8 cellular contexts compared by ENCODE assay signal in the genomic region with DNA sequence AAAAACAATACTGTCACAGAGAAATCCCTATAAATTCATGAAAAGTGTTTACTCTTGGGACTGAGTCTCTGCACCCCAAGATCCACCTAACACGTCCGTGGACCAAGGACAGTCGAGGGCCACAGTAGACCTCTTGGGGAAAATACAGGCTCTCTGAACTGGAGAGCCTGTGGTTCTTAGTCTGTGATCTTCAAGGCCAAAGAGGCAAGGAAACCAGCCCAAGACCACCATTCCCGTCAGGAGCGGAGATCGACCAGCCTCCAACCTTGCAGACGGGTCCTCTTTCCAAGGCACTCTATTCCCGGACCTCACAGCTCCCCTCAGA. TPM values are rescaled to one million over a fixed set of nuclear protein-coding genes. Genes with fewer than 3 reads are reported as not detected.
DNase-seq lines count a peak whose midpoint lies in the region; ATAC-seq and TF ChIP-seq lines count a peak whose summit lies in the region.

No MANE protein-coding gene starts in this region.

- H3K27ac ChIP-seq in SJCRH30 (no peak overlapping the region; the same call in 1 of the 2 replicates), sigmoid colon (peak overlapping the region; percentile 80 to 90 (median 89))

- H3K4me1 ChIP-seq in SJCRH30 (peaks cover 8% of the 10 kb centered on the region), sigmoid colon (peaks cover 0 to 27% (median 20%) of the 10 kb centered on the region in 4 donors)

- TF ChIP-seq POLR2A in sigmoid colon (IDR thresholded peaks at IDR 0.05), result no peak

- TF ChIP-seq CTCF in GM13976 (IDR thresholded peaks at IDR 0.05; ENCODE audit: borderline replicate concordance, control extremely low read depth, extremely low read depth, insufficient read depth, missing control alignments) (no peak), fibroblast of pulmonary artery (IDR thresholded peaks at IDR 0.05; ENCODE audit: low read length, missing control alignments) (no peak), sigmoid colon (IDR thresholded peaks at IDR 0.05) (no peak)

- H3K27me3 ChIP-seq in SJCRH30 (no peaks in the 10 kb centered on the region), sigmoid colon (no peaks in the 10 kb centered on the region)

- no peaks in the 10 kb centered on the region for H3K9me3 ChIP-seq in SJCRH30 (replicated peaks)
- H3K9me3 ChIP-seq in sigmoid colon, result no peaks in the 10 kb centered on the region

- WGBS in sigmoid colon, 2 donors, result 10 to 23% methylated on average over 8 of the region's 8 CpGs

- intact Hi-C loops in sigmoid colon (cut with DNase I), result loop anchor here (10.0 kb wide), 1 partner anchor 1161 kb away; a partner anchor contains a TSS

- TF ChIP-seq EP300 in sigmoid colon (IDR thresholded peaks at IDR 0.05), result no peak

- in situ Hi-C loops in GM13976 (cut with MboI; ENCODE audit: low sequenced_read_pairs, unreplicated experiment), result loop anchor here (10.0 kb wide), 1 partner anchor 231 kb away; no protein-coding TSS in a partner anchor

- DNase-seq in GM13976 (ENCODE audit: low spot score) (peak; percentile 22), SJCRH30 (no peak), fibroblast of pulmonary artery (ENCODE audit: low read depth) (no peak), sigmoid colon (no peak), HuH-7 (ENCODE audit: low spot score) (no peak), mesenteric fat pad (ENCODE audit: low spot score) (no peak), OCI-M2 (lab: John Stamatoyannopoulos, UW; ENCODE audit: unreplicated experiment) (no peak)

- H3K4me3 ChIP-seq in SJCRH30, result peak overlapping the region; percentile 78
- H3K4me3 ChIP-seq in fibroblast of pulmonary artery (replicated peaks; ENCODE audit: low read depth, low read length), result peak overlapping the region; percentile 72
- peak overlapping the region; percentile 52 to 69 (median 62) for H3K4me3 ChIP-seq in sigmoid colon

- H3K36me3 ChIP-seq in SJCRH30 (no peaks in the 10 kb centered on the region; the same call in 1 of the 2 replicates), sigmoid colon (no peaks in the 10 kb centered on the region)

- ATAC-seq in HG03097 (IDR thresholded peaks at IDR 0.05; ENCODE audit: low FRiP score, unreplicated experiment), result no peak

RNA-seq across cellular contexts. Expression of a gene that starts 1.6 kb away (rescaled TPM):
- total RNA-seq in SJCRH30 (2014; rRNA removed; shearing (Covaris generic)), result 83.9 and 89.7 TPM in 2 replicates
- total RNA-seq in sigmoid colon, result 100 to 1,000 TPM in 2 of 4 donors, 10 to 100 TPM in 2; 69.1 to 108 (median 96.3) TPM
- polyA plus RNA-seq in sigmoid colon, result 1 to 10 TPM; 7.8 to 9.2 (median 8.8) TPM
- 121 TPM for total RNA-seq in mesenteric fat pad

RNA-seq across cellular contexts. Expression of a gene that starts 40.8 kb away (rescaled TPM):
- 290 and 299 TPM in 2 replicates for total RNA-seq in SJCRH30 (2014; rRNA removed; shearing (Covaris generic))
- total RNA-seq in sigmoid colon, result 100 to 1,000 TPM in 3 of 4 donors, 10 to 100 TPM in 1; 91.3 to 247 (median 142) TPM
- polyA plus RNA-seq in sigmoid colon, result 10 to 100 TPM in 2 of 3 donors, not detected in 1; 11.4 to 49.9 TPM
- total RNA-seq in mesenteric fat pad, result 191 TPM
